ENCODE assay signal across 8 cellular contexts in the genomic region with DNA sequence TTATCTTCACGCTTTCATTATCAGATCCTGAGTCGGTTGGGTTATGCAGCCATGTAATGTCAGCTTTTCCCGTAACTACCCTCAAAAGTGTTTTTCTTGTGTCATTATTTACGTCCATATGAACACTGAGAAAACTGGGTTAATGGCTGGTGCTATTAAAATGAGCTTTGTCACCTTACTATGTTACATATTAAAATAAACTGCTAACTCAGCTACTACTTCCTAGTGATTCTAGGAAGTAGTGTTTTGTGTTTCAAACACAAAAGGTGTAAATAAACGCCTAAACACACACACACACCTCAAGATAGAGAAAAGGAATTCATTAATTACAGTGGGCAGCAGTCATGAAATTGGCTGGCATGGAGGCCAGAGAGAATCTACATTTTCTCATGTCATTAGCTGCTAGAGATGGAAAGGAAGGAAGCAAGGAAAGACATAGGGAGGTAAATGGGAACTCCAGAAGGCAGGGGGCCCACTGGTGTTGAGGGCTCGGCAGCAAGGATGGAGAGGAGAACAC. TPM values are rescaled to one million over a fixed set of nuclear protein-coding genes. Genes with fewer than 3 reads are reported as not detected.
DNase-seq lines count a peak whose midpoint lies in the region; ATAC-seq and TF ChIP-seq lines count a peak whose summit lies in the region.

No MANE protein-coding gene starts in this region.

- H3K4me3 ChIP-seq in BJ (ENCODE audit: low read depth, low read length) (peak overlapping the region; percentile 36), choroid plexus epithelial cell (ENCODE audit: low read depth, low read length) (peak overlapping the region; percentile 58), muscle layer of colon (ENCODE audit: low read depth in 1 of 2, low read length in 2 of 2) (peak overlapping the region; percentile 28 to 56)

- POLR2A ChIA-PET in BJ (lab: Charles Lee): interaction anchor here (1.3 kb wide), 1 partner anchor 77 kb away, joined by 4 read pairs; no protein-coding TSS in a partner anchor

- ATAC-seq in HG03175 (IDR thresholded peaks at IDR 0.05; ENCODE audit: unreplicated experiment): peak; percentile 8

- peak overlapping the region; percentile 32 for H3K9ac ChIP-seq in muscle layer of colon (ENCODE audit: low read length)

- CTCF ChIA-PET in BJ (lab: Yijun Ruan, JAX): interaction anchor here (0.8 to 3.9 kb wide), 35 partner anchors 10 to 373 kb away, joined by 3 to 48 read pairs (median 4); partner anchors contain the start of genes AJUBA, CDH24, HAUS4 and RBM23

- H3K9me3 ChIP-seq in muscle layer of colon (ENCODE audit: low read length): no peaks in the 10 kb centered on the region

- H3K27me3 ChIP-seq in BJ (ENCODE audit: control insufficient read depth, insufficient read depth, low read length): no peaks in the 10 kb centered on the region
- no peaks in the 10 kb centered on the region for H3K27me3 ChIP-seq in muscle layer of colon (ENCODE audit: control insufficient read depth in 1 of 2, insufficient read depth in 2 of 2, low read length in 2 of 2)

- TF ChIP-seq CTCF in BJ (IDR thresholded peaks at IDR 0.05; ENCODE audit: insufficient read depth, low read depth, low read length) (no peak), choroid plexus epithelial cell (conservative IDR thresholded peaks at IDR 0.05; ENCODE audit: low read depth, low read length) (no peak)

- DNase-seq in BJ (ENCODE audit: low read depth) (no peak), choroid plexus epithelial cell (ENCODE audit: low read depth) (no peak), NCI-H69 (lab: John Stamatoyannopoulos, UW) (no peak), D341Med (ENCODE audit: low spot score) (no peak)
- DNase-seq in activated effector memory CD4-positive, alpha-beta T cell treated with anti-CD3 and anti-CD28 coated beads, Interleukin-2, amount 50 U/mL, for 16 hours: no peak
- no peak for DNase-seq in activated naive CD4-positive, alpha-beta T cell treated with anti-CD3 and anti-CD28 coated beads, Interleukin-2, amount 50 U/mL, for 16 hours

- H3K36me3 ChIP-seq in BJ (ENCODE audit: control insufficient read depth, insufficient read depth, low read length): no peaks in the 10 kb centered on the region
- peaks cover 20% of the 10 kb centered on the region for H3K36me3 ChIP-seq in muscle layer of colon (ENCODE audit: insufficient read depth, low read length)

- peak overlapping the region; percentile 82 for H3K27ac ChIP-seq in muscle layer of colon (ENCODE audit: low read depth, low read length)

- H3K4me1 ChIP-seq in muscle layer of colon (ENCODE audit: insufficient read depth, low read length): peaks cover 8% of the 10 kb centered on the region

RNA-seq across cellular contexts. Expression of gene PRMT5, which starts 0.7 kb away (rescaled TPM):
- polyA plus RNA-seq in BJ (2011; rRNA removed): 128 and 152 TPM in 2 replicates
- 70.0 and 141 TPM in 2 replicates for polyA minus RNA-seq in BJ (2011; rRNA and poly(A)+ RNA removed)

RNA-seq across cellular contexts. Expression of gene RBM23, which starts 11.0 kb away (rescaled TPM):
- 54.1 and 60.9 TPM in 2 replicates for polyA plus RNA-seq in BJ (2011; rRNA removed)
- 55.6 and 56.3 TPM in 2 replicates for polyA minus RNA-seq in BJ (2011; rRNA and poly(A)+ RNA removed)

RNA-seq across cellular contexts. Expression of gene HAUS4, which starts 27.0 kb away (rescaled TPM):
- polyA plus RNA-seq in BJ (2011; rRNA removed): 23.5 and 26.4 TPM in 2 replicates
- polyA minus RNA-seq in BJ (2011; rRNA and poly(A)+ RNA removed): 8.2 and 10.7 TPM in 2 replicates

RNA-seq across cellular contexts. Expression of gene REM2, which starts 46.9 kb away (rescaled TPM):
- 0.05 and 0.10 TPM in 2 replicates for polyA plus RNA-seq in BJ (2011; rRNA removed)
- 0.10 and 0.43 TPM in 2 replicates for polyA minus RNA-seq in BJ (2011; rRNA and poly(A)+ RNA removed)

RNA-seq across cellular contexts. Expression of gene AJUBA, which starts 52.4 kb away (rescaled TPM):
- polyA plus RNA-seq in BJ (2011; rRNA removed): 94.7 and 109 TPM in 2 replicates
- polyA minus RNA-seq in BJ (2011; rRNA and poly(A)+ RNA removed): 104 and 158 TPM in 2 replicates
